In the genomic region with DNA sequence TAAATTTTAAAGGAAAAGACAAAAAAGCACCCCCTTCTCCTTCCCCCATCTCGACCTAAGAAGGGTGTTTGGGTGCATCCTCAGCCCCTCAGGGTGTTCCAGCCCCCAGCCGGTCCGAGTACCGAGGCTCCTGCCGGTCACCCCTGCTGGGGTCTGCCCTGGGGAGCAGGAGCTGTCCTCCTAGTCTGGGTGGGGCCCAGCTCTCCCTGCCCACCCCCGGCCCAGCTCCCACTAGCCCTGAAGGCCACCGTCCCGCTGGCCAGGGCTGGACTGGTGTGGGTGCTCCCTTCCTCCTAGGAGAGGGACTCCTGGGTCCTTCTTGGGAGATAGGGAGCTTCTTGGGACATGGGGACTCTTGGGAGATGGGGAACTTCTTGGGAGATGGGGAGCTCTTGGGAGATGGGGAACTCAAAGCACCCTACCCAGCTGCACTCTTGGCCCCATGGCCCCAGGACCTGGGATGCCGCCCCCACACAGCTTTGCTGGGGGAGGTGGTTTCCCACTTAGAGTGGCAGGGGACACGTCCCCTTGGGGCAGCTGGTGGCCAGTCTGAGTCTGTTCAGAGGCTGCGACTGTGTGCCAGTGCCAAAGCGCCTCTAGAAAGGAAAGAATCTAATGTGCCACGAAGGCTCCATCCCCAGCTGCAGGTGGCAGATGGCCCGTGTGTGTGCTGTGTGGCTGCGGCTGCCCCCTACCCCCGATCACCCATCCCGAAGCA, we compare ENCODE assay signal across 17 cellular contexts.
"Had no signal": no experiment of that assay in that cellular context is flagged by ENCODE, and none has a peak within 500 bp of the region (broad histone marks: within the 10 kb centered on the region; RNA-seq: fewer than 3 reads in every experiment).

No MANE protein-coding gene starts in this region.

- H3K4me1 Mint-ChIP-seq: stimulated activated memory B cell treated with anti-CD40 and anti-IgM and Interleukin-4, amounts not matched to agents 10 μg/mL and 1 μg/mL and 100 μg/mL, for 72 hours had no signal

- H3K27ac Mint-ChIP-seq: activated naive CD8-positive, alpha-beta T cell; activated T-cell treated with anti-CD3 and anti-CD28 coated beads, Interleukin-2, amount 50 U/mL, for 24 hours; stimulated activated memory B cell treated with anti-CD40 and anti-IgM and Interleukin-4, amounts not matched to agents 10 μg/mL and 1 μg/mL and 100 μg/mL, for 72 hours had no signal

- H3K9me3 ChIP-seq: gastrocnemius medialis, thyroid gland, uterus had no signal

- DNase-seq: activated CD4-positive, alpha-beta T cell treated with anti-CD3 and anti-CD28 coated beads for 1 hour; activated CD4-positive, alpha-beta T cell treated with anti-CD3 and anti-CD28 coated beads, Interleukin-2, amount 50 U/mL, for 4 hours; activated effector memory CD4-positive, alpha-beta T cell treated with Interleukin-2 at 50 U/mL for 16 hours; activated T-cell treated with anti-CD3 and anti-CD28 coated beads, Interleukin-2, amount 50 U/mL, for 24 hours; amniotic stem cell; caudate nucleus; erythroblast; gastrocnemius medialis; occipital lobe; stimulated activated CD4-positive, alpha-beta T cell treated with anti-CD3 and anti-CD28 coated beads, Interleukin-2, amount 100 ng/mL, for 48 hours; SW 1271; T-helper 9 cell; thyroid gland had no signal

- H3K36me3 Mint-ChIP-seq: activated naive CD8-positive, alpha-beta T cell; stimulated activated memory B cell treated with anti-CD40 and anti-IgM and Interleukin-4, amounts not matched to agents 10 μg/mL and 1 μg/mL and 100 μg/mL, for 72 hours had no signal

- H3K27me3 Mint-ChIP-seq: activated naive CD8-positive, alpha-beta T cell; activated T-cell treated with anti-CD3 and anti-CD28 coated beads, Interleukin-2, amount 50 U/mL, for 24 hours; stimulated activated memory B cell treated with anti-CD40 and anti-IgM and Interleukin-4, amounts not matched to agents 10 μg/mL and 1 μg/mL and 100 μg/mL, for 72 hours had no signal

- H3K4me1 ChIP-seq: gastrocnemius medialis, thyroid gland, uterus had no signal

- H3K9me3 Mint-ChIP-seq: activated T-cell treated with anti-CD3 and anti-CD28 coated beads, Interleukin-2, amount 50 U/mL, for 24 hours; nephron; stimulated activated memory B cell treated with anti-CD40 and anti-IgM and Interleukin-4, amounts not matched to agents 10 μg/mL and 1 μg/mL and 100 μg/mL, for 72 hours had no signal

- H3K4me3 ChIP-seq: gastrocnemius medialis, thyroid gland, uterus had no signal

- H3K36me3 ChIP-seq: gastrocnemius medialis, thyroid gland, uterus had no signal

- ATAC-seq: gastrocnemius medialis; stimulated activated memory B cell treated with anti-CD40 and anti-IgM and Interleukin-4, amounts not matched to agents 10 μg/mL and 1 μg/mL and 100 μg/mL, for 72 hours had no signal

- H3K4me3 Mint-ChIP-seq: activated naive CD8-positive, alpha-beta T cell; activated T-cell treated with anti-CD3 and anti-CD28 coated beads, Interleukin-2, amount 50 U/mL, for 24 hours; nephron; stimulated activated memory B cell treated with anti-CD40 and anti-IgM and Interleukin-4, amounts not matched to agents 10 μg/mL and 1 μg/mL and 100 μg/mL, for 72 hours had no signal

- H3K27me3 ChIP-seq: gastrocnemius medialis, thyroid gland, uterus had no signal
